22 cellular contexts compared by ENCODE assay signal in genomic region chr6:132089173-132089572, GRCh38.
"Had no signal": no experiment of that assay in that cellular context is flagged by ENCODE, and none has a peak within 500 bp of the region (broad histone marks: within the 10 kb centered on the region; RNA-seq: fewer than 3 reads in every experiment).

No MANE protein-coding gene starts in this region.

- H3K36me3 Mint-ChIP-seq: memory B cell; natural killer cell; stimulated activated naive B cell treated with anti-CD40 and anti-IgM and Interleukin-4, amounts not matched to agents 10 μg/mL and 1 μg/mL and 100 μg/mL, for 72 hours had no signal

- H3K27ac ChIP-seq: colonic mucosa, epithelial cell of prostate, foreskin keratinocyte, neutrophil, parathyroid adenoma, right lobe of liver, tibial nerve, upper lobe of left lung had no signal

- H3K27me3 Mint-ChIP-seq: dendritic cell treated with granulocyte-macrophage colony-stimulating factor and Interleukin-4, amounts not matched to agents 40 ng/mL and 50 ng/mL, for 4 days; memory B cell; progenitor cell of endocrine pancreas; stimulated activated naive B cell treated with anti-CD40 and anti-IgM and Interleukin-4, amounts not matched to agents 10 μg/mL and 1 μg/mL and 100 μg/mL, for 72 hours; stimulated activated naive CD8-positive, alpha-beta T cell treated with anti-CD3 and anti-CD28 coated beads, Interleukin-15, Interleukin-2, amounts not matched to agents 100 ng/mL and 50 ng/mL, for 24 hours had no signal

- H3K4me1 ChIP-seq: colonic mucosa, parathyroid adenoma, right lobe of liver, upper lobe of left lung had no signal

- H3K9me3 Mint-ChIP-seq: neural crest cell had no signal

- H3K27ac Mint-ChIP-seq: dendritic cell treated with granulocyte-macrophage colony-stimulating factor and Interleukin-4, amounts not matched to agents 40 ng/mL and 50 ng/mL, for 4 days; endodermal cell; memory B cell; natural killer cell; progenitor cell of endocrine pancreas; stimulated activated naive B cell treated with anti-CD40 and anti-IgM and Interleukin-4, amounts not matched to agents 10 μg/mL and 1 μg/mL and 100 μg/mL, for 72 hours; stimulated activated naive CD8-positive, alpha-beta T cell treated with anti-CD3 and anti-CD28 coated beads, Interleukin-15, Interleukin-2, amounts not matched to agents 100 ng/mL and 50 ng/mL, for 24 hours had no signal

- H3K4me3 ChIP-seq: colonic mucosa, lung, right lobe of liver, thoracic aorta, tibial nerve, upper lobe of left lung had no signal

- H3K9me3 ChIP-seq: colonic mucosa, neutrophil, right lobe of liver, thoracic aorta had no signal

- H3K27me3 ChIP-seq: colonic mucosa, foreskin keratinocyte, neutrophil, right lobe of liver, tibial nerve, upper lobe of left lung had no signal

- H3K4me3 Mint-ChIP-seq: dendritic cell treated with granulocyte-macrophage colony-stimulating factor and Interleukin-4, amounts not matched to agents 40 ng/mL and 50 ng/mL, for 4 days; endodermal cell; memory B cell; natural killer cell; neural crest cell; stimulated activated naive B cell treated with anti-CD40 and anti-IgM and Interleukin-4, amounts not matched to agents 10 μg/mL and 1 μg/mL and 100 μg/mL, for 72 hours; stimulated activated naive CD8-positive, alpha-beta T cell treated with anti-CD3 and anti-CD28 coated beads, Interleukin-15, Interleukin-2, amounts not matched to agents 100 ng/mL and 50 ng/mL, for 24 hours had no signal

- H3K36me3 ChIP-seq: colonic mucosa, neutrophil, right lobe of liver, thoracic aorta, tibial nerve, upper lobe of left lung had no signal

- H3K4me1 Mint-ChIP-seq: endodermal cell, natural killer cell had no signal

- DNase-seq: colonic mucosa; effector CD8-positive, alpha-beta T cell; endodermal cell; foreskin keratinocyte; natural killer cell; right lobe of liver; small intestine; stimulated activated CD4-positive, alpha-beta T cell treated with anti-CD3 and anti-CD28 coated beads, Interleukin-15, amount 100 ng/mL, for 24 hours; stimulated activated CD4-positive, alpha-beta T cell treated with anti-CD3 and anti-CD28 coated beads, Interleukin-2, amount 100 ng/mL, for 48 hours; stimulated activated naive B cell treated with anti-CD40 and anti-IgM and Interleukin-4, amounts not matched to agents 10 μg/mL and 1 μg/mL and 100 μg/mL, for 72 hours; upper lobe of left lung had no signal

- H3K9ac ChIP-seq: parathyroid adenoma had no signal
